In genomic region chrX:41561045-41561444, GRCh38 we compare ENCODE assay signal across 9 cellular contexts.
DNase-seq lines count a peak whose midpoint lies in the region; ATAC-seq, FAIRE-seq and TF ChIP-seq lines count a peak whose summit lies in the region.
"Had no signal": no experiment of that assay in that cellular context is flagged by ENCODE, and none has a peak within 500 bp of the region (broad histone marks: within the 10 kb centered on the region; RNA-seq: fewer than 3 reads in every experiment).

No MANE protein-coding gene starts in this region.

- POLR2A ChIA-PET in AG04450 (lab: Yijun Ruan, JAX), result no interaction called here

- no peak overlapping the region for H3K4me3 Mint-ChIP-seq in nephron progenitor cell

- peak; percentile 24 for FAIRE-seq in colon (lab: Jason Lieb, UNC)

- CTCF ChIA-PET in AG04450 (lab: Charles Lee), result interaction anchor here (1.2 kb wide), 1 partner anchor 231 kb away, joined by 3 read pairs; no protein-coding TSS in a partner anchor

- no peaks in the 10 kb centered on the region for H3K9me3 ChIP-seq in AG04450 (ENCODE audit: control insufficient read depth, insufficient read depth, low read length)

- H3K4me1 Mint-ChIP-seq in nephron progenitor cell, result peaks cover 7% of the 10 kb centered on the region

- H3K27me3 Mint-ChIP-seq in nephron progenitor cell (ENCODE audit: low read depth, poor library complexity), result peaks cover 6% of the 10 kb centered on the region

- peaks cover 32% of the 10 kb centered on the region for H3K36me3 Mint-ChIP-seq in nephron progenitor cell (ENCODE audit: low read depth)

- H3K4me3 ChIP-seq in AG04450 (ENCODE audit: low read depth, low read length), result no peak overlapping the region

- peak overlapping the region; percentile 85 for H3K27ac Mint-ChIP-seq in nephron progenitor cell

- no peaks in the 10 kb centered on the region for H3K27me3 ChIP-seq in AG04450 (ENCODE audit: control insufficient read depth, insufficient read depth, low read length)

- peak overlapping the region; percentile 88 for H3K27ac ChIP-seq in AG04450 (ENCODE audit: low read depth, low read length)

- DNase-seq in AG04450 (ENCODE audit: low read depth, low spot score) (peak; percentile 70), SKM-1 treated with dmso at 0.1 percent for 144 hours (lab: John Stamatoyannopoulos, UW; ENCODE audit: unreplicated experiment) (peak; percentile 12), nephron progenitor cell (no peak), NCI-H526 treated with DMSO at 0.1 percent for 48 hours (lab: John Stamatoyannopoulos, UW) (no peak), NCI-H2107 treated with DMSO at 0.1 percent for 48 hours (lab: John Stamatoyannopoulos, UW; ENCODE audit: unreplicated experiment) (no peak)

- H3K9me3 Mint-ChIP-seq in nephron progenitor cell, result peaks cover 17% of the 10 kb centered on the region

- TF ChIP-seq CTCF in AG04450 (IDR thresholded peaks at IDR 0.05; ENCODE audit: low read depth, low read length) (no peak), nephron progenitor cell (IDR thresholded peaks at IDR 0.05) (no peak)

- peak; percentile 98 for ATAC-seq in GM18511 (IDR thresholded peaks at IDR 0.05; ENCODE audit: unreplicated experiment)
- peak; percentile 62 for ATAC-seq in HG03060 (IDR thresholded peaks at IDR 0.05; ENCODE audit: low read depth, unreplicated experiment)
- ATAC-seq: HCT116 had no signal

Comparison
In these comparisons a context has a peak if more than half of its experiments do, and no peak if none do; other contexts are left out.
1. DNase-seq: peak in AG04450 (single experiment) and SKM-1 treated with dmso at 0.1 percent for 144 hours (single experiment); none in nephron progenitor cell (single experiment), NCI-H526 treated with DMSO at 0.1 percent for 48 hours (single experiment) and NCI-H2107 treated with DMSO at 0.1 percent for 48 hours (single experiment).